ENCODE assay signal across 1 cellular context in the genomic region with DNA sequence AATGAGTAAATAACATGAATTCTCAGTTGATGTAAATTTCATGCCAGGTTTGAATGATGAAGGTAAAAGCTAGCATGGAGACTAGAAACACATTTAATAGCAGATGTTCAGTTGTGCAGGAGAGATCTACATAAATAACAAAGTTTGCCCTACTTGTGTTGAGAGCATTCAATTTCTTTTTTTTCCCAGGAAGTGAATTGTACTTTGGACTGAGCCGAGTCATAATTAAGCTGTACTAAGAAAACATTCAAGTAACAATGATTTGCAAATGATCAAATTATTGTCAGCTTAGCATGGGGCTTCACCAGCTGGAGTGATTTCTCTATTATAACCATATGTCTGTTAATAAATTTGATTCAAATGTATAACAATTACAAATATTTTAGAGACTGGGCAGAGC.
TF ChIP-seq lines count a peak whose summit lies in the region.

No MANE protein-coding gene starts in this region.

TF ChIP-seq in GM12878, 131 proteins besides CTCF, POLR2A, EP300 and RAD21 (continued from another document):
- TF ChIP-seq, protein P1, sequence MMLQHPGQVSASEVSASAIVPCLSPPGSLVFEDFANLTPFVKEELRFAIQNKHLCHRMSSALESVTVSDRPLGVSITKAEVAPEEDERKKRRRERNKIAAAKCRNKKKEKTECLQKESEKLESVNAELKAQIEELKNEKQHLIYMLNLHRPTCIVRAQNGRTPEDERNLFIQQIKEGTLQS (IDR thresholded peaks at IDR 0.05; ENCODE audit: borderline replicate concordance, extremely low read depth, low read depth, low read length): no peak
- TF ChIP-seq, protein P2, sequence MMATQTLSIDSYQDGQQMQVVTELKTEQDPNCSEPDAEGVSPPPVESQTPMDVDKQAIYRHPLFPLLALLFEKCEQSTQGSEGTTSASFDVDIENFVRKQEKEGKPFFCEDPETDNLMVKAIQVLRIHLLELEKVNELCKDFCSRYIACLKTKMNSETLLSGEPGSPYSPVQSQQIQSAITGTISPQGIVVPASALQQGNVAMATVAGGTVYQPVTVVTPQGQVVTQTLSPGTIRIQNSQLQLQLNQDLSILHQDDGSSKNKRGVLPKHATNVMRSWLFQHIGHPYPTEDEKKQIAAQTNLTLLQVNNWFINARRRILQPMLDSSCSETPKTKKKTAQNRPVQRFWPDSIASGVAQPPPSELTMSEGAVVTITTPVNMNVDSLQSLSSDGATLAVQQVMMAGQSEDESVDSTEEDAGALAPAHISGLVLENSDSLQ (IDR thresholded peaks at IDR 0.05): no peak
TF ChIP-seq in GM12878: peak in this region for 0.
